8 cellular contexts compared by ENCODE assay signal in the genomic region with DNA sequence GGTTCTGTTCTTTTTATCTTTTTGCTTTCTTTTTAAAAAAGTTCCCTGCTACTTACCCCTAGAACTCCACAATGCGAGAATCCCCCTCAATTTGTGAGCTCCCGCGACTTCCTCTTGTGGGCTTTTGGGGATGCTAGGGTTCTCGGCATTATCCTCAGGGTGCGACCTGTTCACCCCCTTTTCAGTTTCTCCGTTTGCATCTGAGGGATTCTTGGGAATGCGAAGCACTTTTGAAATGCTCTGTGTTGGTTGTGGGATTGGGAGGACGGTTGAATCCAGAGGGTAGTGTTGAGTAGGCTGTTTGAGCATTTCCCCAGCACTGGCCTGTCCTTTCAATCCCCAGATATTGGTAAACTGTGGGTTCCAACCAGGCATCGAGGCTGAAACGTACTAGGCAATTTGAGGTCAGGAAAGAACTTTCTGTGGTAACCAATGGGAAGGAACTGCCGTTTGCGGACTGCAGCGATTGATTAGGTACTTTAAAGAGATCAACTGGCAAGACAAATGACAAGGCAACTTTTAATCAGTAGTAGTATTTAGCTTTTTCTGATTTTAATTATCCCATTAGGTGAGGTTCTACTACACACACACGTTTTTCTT. TPM values are rescaled to one million over a fixed set of nuclear protein-coding genes. Genes with fewer than 3 reads are reported as not detected.
DNase-seq lines count a peak whose midpoint lies in the region; ATAC-seq and TF ChIP-seq lines count a peak whose summit lies in the region.

No MANE protein-coding gene starts in this region.

- H3K4me3 ChIP-seq in Panc1 (ENCODE audit: low read depth in 2 of 2, low read length in 2 of 2) (peak overlapping the region; percentile 96 to 100), choroid plexus epithelial cell (ENCODE audit: low read depth, low read length) (peak overlapping the region; percentile 76), uterus (peak overlapping the region; percentile 76 to 96)

- peaks cover 6% of the 10 kb centered on the region; the same call in 1 of the 2 replicates for H3K36me3 ChIP-seq in Panc1 (ENCODE audit: control insufficient read depth, insufficient read depth, low read length)
- H3K36me3 ChIP-seq in uterus, result no peaks in the 10 kb centered on the region

- TF ChIP-seq CTCF in Panc1 (IDR thresholded peaks at IDR 0.05) (no peak), choroid plexus epithelial cell (conservative IDR thresholded peaks at IDR 0.05; ENCODE audit: low read depth, low read length) (no peak), uterus (IDR thresholded peaks at IDR 0.05) (no peak)

- no peak for TF ChIP-seq POLR2A in uterus (IDR thresholded peaks at IDR 0.05)

- DNase-seq in stimulated activated CD4-positive, alpha-beta T cell treated with anti-CD3 and anti-CD28 coated beads, Interleukin-2, amount 100 ng/mL, for 48 hours, result peak; percentile 2 to 4
- no peak for DNase-seq in stimulated activated CD4-positive, alpha-beta T cell treated with anti-CD3 and anti-CD28 coated beads, Interleukin-4, amount 100 ng/mL, for 4 hours
- no peak for DNase-seq in Panc1 (ENCODE audit: low read depth, low spot score)
- peak; percentile 33 for DNase-seq in choroid plexus epithelial cell (ENCODE audit: low read depth)
- peak; percentile 20 to 25 for DNase-seq in lung microvascular endothelial cell (ENCODE audit: low read depth in 2 of 2)
- DNase-seq in uterus, result no peak
- DNase-seq in NCI-H1105 (lab: John Stamatoyannopoulos, UW), result no peak

- ATAC-seq in HG02938 (IDR thresholded peaks at IDR 0.05; ENCODE audit: unreplicated experiment) (peak; percentile 1), Panc1 (peak; percentile 35)

- intact Hi-C loops in Panc1 (cut with micrococcal nuclease; ENCODE audit: unreplicated experiment), result loop anchor here (5.0 kb wide), 1 partner anchor 395 kb away; a partner anchor contains a TSS
- intact Hi-C loops in uterus (cut with DNase I; ENCODE audit: low total_unique reads), result no loop called here

- POLR2A ChIA-PET in Panc1 (lab: Charles Lee), result interaction anchor here (0.6 to 0.9 kb wide), 2 partner anchors 9 to 13 kb away, joined by 4 to 6 read pairs; no protein-coding TSS in a partner anchor

- peaks cover 8% of the 10 kb centered on the region; the same call in 1 of the 2 replicates for H3K4me1 ChIP-seq in Panc1 (ENCODE audit: control insufficient read depth, insufficient read depth, low read length)
- H3K4me1 ChIP-seq in uterus, result no peaks in the 10 kb centered on the region

- no peaks in the 10 kb centered on the region for H3K27me3 ChIP-seq in Panc1 (ENCODE audit: control insufficient read depth, insufficient read depth, low read length)
- no peaks in the 10 kb centered on the region for H3K27me3 ChIP-seq in uterus

- H3K9me3 ChIP-seq in Panc1 (ENCODE audit: control insufficient read depth, insufficient read depth, low read depth, low read length) (no peaks in the 10 kb centered on the region), uterus (no peaks in the 10 kb centered on the region)

- in situ Hi-C loops in Panc1 (cut with HindIII; ENCODE audit: low pct_unique_long_range_greater_than_20kb, low sequenced_read_pairs), result no loop called here

- CTCF ChIA-PET in Panc1 (lab: Charles Lee), result interaction anchor here (0.6 kb wide), 1 partner anchor 719 kb away, joined by 3 read pairs; no protein-coding TSS in a partner anchor

- H3K27ac ChIP-seq in Panc1 (ENCODE audit: low read length) (peak overlapping the region; percentile 99), uterus (peak overlapping the region; percentile 79 to 82)

- TSS peak; percentile 91 for BruUV-seq in Panc1 (replicated peaks; lab: Mats Ljungman, UMichigan)

RNA-seq across cellular contexts. Expression of a gene that starts 0.4 kb away (rescaled TPM):
- total RNA-seq in Panc1 (2021; ENCODE audit: unreplicated experiment) (12.5 TPM), lung microvascular endothelial cell (2.0 and 3.5 TPM in 2 replicates), uterus (10 to 100 TPM in 1 of 4 donors, 1 to 10 TPM in 2, not detected in 1; 1.3 to 12.2 (median 5.5) TPM)
- 4.0 TPM for polyA plus RNA-seq in Panc1 (2012; ENCODE audit: insufficient read length)

RNA-seq across cellular contexts. Expression of a gene that starts 0.6 kb away (rescaled TPM):
- total RNA-seq in Panc1 (2021; ENCODE audit: unreplicated experiment) (117 TPM), lung microvascular endothelial cell (36.6 and 43.3 TPM in 2 replicates), uterus (100 to 1,000 TPM in 1 of 4 donors, 10 to 100 TPM in 3; 16.9 to 118 (median 32.3) TPM)
- 35.9 TPM for polyA plus RNA-seq in Panc1 (2012; ENCODE audit: insufficient read length)

Comparison
In these comparisons a context has a peak if more than half of its experiments do, and no peak if none do; other contexts are left out.
1. DNase-seq: peak in stimulated activated CD4-positive, alpha-beta T cell treated with anti-CD3 and anti-CD28 coated beads, Interleukin-2, amount 100 ng/mL, for 48 hours (2 of 2), choroid plexus epithelial cell (single experiment) and lung microvascular endothelial cell (2 of 2); none in stimulated activated CD4-positive, alpha-beta T cell treated with anti-CD3 and anti-CD28 coated beads, Interleukin-4, amount 100 ng/mL, for 4 hours (0 of 2), Panc1 (single experiment), uterus (0 of 2) and NCI-H1105 (single experiment).
2. Peak in every context shown above with its lines, with median percentiles within 50 percentile points of each other: H3K4me3 ChIP-seq.